1 cellular context compared by ENCODE assay signal in genomic region chr16:12739738-12740137, GRCh38.
A peak's percentile ranks its signal among the peaks of the same experiment; 100 is the strongest.
TF ChIP-seq lines count a peak whose summit lies in the region.

No MANE protein-coding gene starts in this region.

TF ChIP-seq in K562, 482 proteins besides CTCF, POLR2A, EP300 and RAD21:
- TF ChIP-seq CCAR2 (IDR thresholded peaks at IDR 0.05; ENCODE audit: low read depth, low read length) (no peak), RBM25 (IDR thresholded peaks at IDR 0.05; ENCODE audit: low read depth, low read length, severe bottlenecking) (peak; percentile 94)
TF ChIP-seq in K562: peak in this region for 1.
